8 cellular contexts compared by ENCODE assay signal in the genomic region with DNA sequence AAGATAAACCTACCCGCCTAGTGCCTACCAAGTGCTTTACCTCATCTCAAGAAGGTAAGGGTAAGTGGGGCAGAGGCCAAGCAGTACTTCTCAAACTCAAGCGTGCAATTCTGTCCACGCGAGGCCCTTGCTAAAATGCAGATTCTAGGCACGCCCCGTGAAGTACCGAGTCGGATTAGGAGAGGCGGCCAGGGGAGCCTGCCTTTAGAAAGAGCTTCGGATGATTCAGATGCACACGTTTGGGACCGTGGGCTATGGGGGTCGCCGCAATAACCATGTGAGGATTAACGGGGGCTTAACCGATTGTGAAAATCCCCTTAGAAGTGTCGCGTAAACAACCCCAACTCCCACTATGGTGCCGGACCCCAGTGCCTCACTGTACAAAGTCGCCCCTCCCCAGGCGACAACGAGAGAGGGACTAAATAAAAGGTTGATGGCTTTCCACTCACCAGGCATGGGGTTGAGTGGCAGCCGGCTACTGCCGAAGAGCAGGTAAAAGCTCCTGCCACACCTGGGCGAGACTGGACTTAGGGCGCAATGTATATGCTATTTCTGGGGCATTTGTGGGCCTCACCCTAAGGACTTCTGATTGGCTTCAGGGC. TPM values are rescaled to one million over a fixed set of nuclear protein-coding genes. Genes with fewer than 3 reads are reported as not detected.
DNase-seq lines count a peak whose midpoint lies in the region; ATAC-seq and TF ChIP-seq lines count a peak whose summit lies in the region.

No MANE protein-coding gene starts in this region.

- peak overlapping the region; percentile 68 for H2AFZ ChIP-seq in GM23338
- H2AFZ ChIP-seq in neuron (ENCODE audit: low read depth, low read length), result peak overlapping the region; percentile 84

- CTCF ChIA-PET in AG04449 (lab: Yijun Ruan, JAX), result interaction anchor here (0.9 to 18.8 kb wide), 8 partner anchors 11 to 54 kb away, joined by 3 to 1547 read pairs (median 6); a partner anchor contains a TSS
- CTCF ChIA-PET in WTC11 (lab: Charles Lee), result interaction anchor here (0.7 to 18.5 kb wide), 20 partner anchors 10 to 245 kb away, joined by 3 to 1122 read pairs (median 4); a partner anchor contains a TSS

- H3K36me3 ChIP-seq in GM23338 (ENCODE audit: insufficient read depth) (no peaks in the 10 kb centered on the region), neuron (ENCODE audit: insufficient read depth, low read length) (peaks cover 9% of the 10 kb centered on the region)

- H3K27ac ChIP-seq in GM23338 (ENCODE audit: low read depth), result 0 out of 2 replicates have a peak overlapping the region, but pooled peaks have one; percentile 22

- peak overlapping the region; percentile 89 for H3K4me2 ChIP-seq in GM23338

- H3K36me3 Mint-ChIP-seq in GM23338 (ENCODE audit: low read depth), result no peaks in the 10 kb centered on the region; the same call in 2 of the 3 replicates
- H3K36me3 Mint-ChIP-seq in WTC11, result no peaks in the 10 kb centered on the region

- peak overlapping the region; percentile 93 for H3K4me3 ChIP-seq in AG04449 (ENCODE audit: low read depth, low read length)
- peak overlapping the region; percentile 61 for H3K4me3 ChIP-seq in GM23338
- peak overlapping the region; percentile 86 for H3K4me3 ChIP-seq in neuron (ENCODE audit: low read length)

- POLR2A ChIA-PET in AG04449 (lab: Yijun Ruan, JAX) (interaction anchor here (0.6 to 1.6 kb wide), 13 partner anchors 9 to 105 kb away, joined by 3 to 6 read pairs (median 4); a partner anchor contains a TSS), WTC11 (lab: Charles Lee) (interaction anchor here (0.6 to 1.8 kb wide), 14 partner anchors 8 to 245 kb away, joined by 3 to 15 read pairs (median 4); a partner anchor contains a TSS)

- H3K79me2 ChIP-seq in GM23338 (replicated peaks; ENCODE audit: insufficient read depth), result peaks cover 22% of the 10 kb centered on the region

- no peaks in the 10 kb centered on the region for H3K27me3 ChIP-seq in GM23338 (ENCODE audit: insufficient read depth)
- no peaks in the 10 kb centered on the region for H3K27me3 ChIP-seq in neuron (ENCODE audit: insufficient read depth, low read length)

- ATAC-seq in GM23338 (no peak), WTC11 (no peak), HG03354 (IDR thresholded peaks at IDR 0.05; ENCODE audit: poor library complexity, severe bottlenecking, unreplicated experiment) (no peak), GM18909 (IDR thresholded peaks at IDR 0.05; ENCODE audit: poor library complexity, unreplicated experiment) (no peak)

- no peaks in the 10 kb centered on the region for H4K20me1 ChIP-seq in GM23338 (replicated peaks; ENCODE audit: insufficient read depth)

- H3K27me3 Mint-ChIP-seq in GM23338 (ENCODE audit: insufficient read depth, low read depth, poor library complexity), result peaks cover 12% of the 10 kb centered on the region
- no peaks in the 10 kb centered on the region for H3K27me3 Mint-ChIP-seq in WTC11 (ENCODE audit: low read depth)

- H3K4me1 ChIP-seq in GM23338 (ENCODE audit: insufficient read depth) (peaks cover 19% of the 10 kb centered on the region), neuron (ENCODE audit: insufficient read depth, low read length) (peaks cover 21% of the 10 kb centered on the region)

- no peak for DNase-seq in AG04449 (ENCODE audit: low read depth, low spot score)
- no peak for DNase-seq in GM23338 (ENCODE audit: low spot score)
- DNase-seq in WTC11 (ENCODE audit: low spot score), result no peak
- peak; percentile 27 for DNase-seq in fibroblast of gingiva (ENCODE audit: low read depth)
- DNase-seq in NCI-H446 treated with DMSO at 0.1 percent for 48 hours (lab: John Stamatoyannopoulos, UW), result no peak

- no peaks in the 10 kb centered on the region for H3F3A ChIP-seq in GM23338 (replicated peaks; ENCODE audit: low read depth)

- H3K27ac Mint-ChIP-seq in GM23338 (peak overlapping the region; percentile 96), WTC11 (peak overlapping the region; percentile 96)

- H3K9me3 ChIP-seq in neuron (ENCODE audit: low read length), result no peaks in the 10 kb centered on the region

- peaks cover 30% of the 10 kb centered on the region for H3K4me1 Mint-ChIP-seq in GM23338
- peaks cover 30% of the 10 kb centered on the region for H3K4me1 Mint-ChIP-seq in WTC11

- TF ChIP-seq CTCF in AG04449 (IDR thresholded peaks at IDR 0.05; ENCODE audit: insufficient read depth, low read length, missing control alignments) (no peak), GM23338 (conservative IDR thresholded peaks at IDR 0.05; ENCODE audit: low read depth in 2 of 2) (no peak), WTC11 (IDR thresholded peaks at IDR 0.05) (no peak)

- no peaks in the 10 kb centered on the region for H3K9me2 ChIP-seq in GM23338 (ENCODE audit: insufficient read depth)

- H3K9me3 Mint-ChIP-seq in GM23338, result no peaks in the 10 kb centered on the region; the same call in 2 of the 3 replicates
- H3K9me3 Mint-ChIP-seq in WTC11, result no peaks in the 10 kb centered on the region

- H3K4me3 Mint-ChIP-seq in GM23338 (peak overlapping the region; percentile 96), WTC11 (peak overlapping the region; percentile 97)

TF ChIP-seq in GM23338, 12 proteins besides CTCF, POLR2A, EP300 and RAD21:
- no peak for TF ChIP-seq ZNF114 (CRISPR knock-in tag; IDR thresholded peaks at IDR 0.05)
- TF ChIP-seq JUNB (IDR thresholded peaks at IDR 0.05; ENCODE audit: unreplicated experiment), result no peak
- TF ChIP-seq POLR2AphosphoS5 (IDR thresholded peaks at IDR 0.05; ENCODE audit: low read depth), result peak; percentile 95

TF ChIP-seq in WTC11, 78 proteins besides CTCF, POLR2A, EP300 and RAD21 (continues in another document):
- TF ChIP-seq, protein P1, sequence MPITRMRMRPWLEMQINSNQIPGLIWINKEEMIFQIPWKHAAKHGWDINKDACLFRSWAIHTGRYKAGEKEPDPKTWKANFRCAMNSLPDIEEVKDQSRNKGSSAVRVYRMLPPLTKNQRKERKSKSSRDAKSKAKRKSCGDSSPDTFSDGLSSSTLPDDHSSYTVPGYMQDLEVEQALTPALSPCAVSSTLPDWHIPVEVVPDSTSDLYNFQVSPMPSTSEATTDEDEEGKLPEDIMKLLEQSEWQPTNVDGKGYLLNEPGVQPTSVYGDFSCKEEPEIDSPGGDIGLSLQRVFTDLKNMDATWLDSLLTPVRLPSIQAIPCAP (CRISPR knock-in tag; IDR thresholded peaks at IDR 0.05), result no peak
- no peak for TF ChIP-seq EMX1 (CRISPR knock-in tag; IDR thresholded peaks at IDR 0.05)
- TF ChIP-seq ZNF138 (CRISPR knock-in tag; conservative IDR thresholded peaks at IDR 0.05), result no peak
- TF ChIP-seq SOX15 (CRISPR knock-in tag; IDR thresholded peaks at IDR 0.05), result no peak
- TF ChIP-seq HMGA2 (CRISPR knock-in tag; IDR thresholded peaks at IDR 0.05), result no peak
- no peak for TF ChIP-seq NR3C1 (CRISPR knock-in tag; conservative IDR thresholded peaks at IDR 0.05; ENCODE audit: low read depth)
- no peak for TF ChIP-seq GTF2I (CRISPR knock-in tag; conservative IDR thresholded peaks at IDR 0.05)
- TF ChIP-seq, protein P2, sequence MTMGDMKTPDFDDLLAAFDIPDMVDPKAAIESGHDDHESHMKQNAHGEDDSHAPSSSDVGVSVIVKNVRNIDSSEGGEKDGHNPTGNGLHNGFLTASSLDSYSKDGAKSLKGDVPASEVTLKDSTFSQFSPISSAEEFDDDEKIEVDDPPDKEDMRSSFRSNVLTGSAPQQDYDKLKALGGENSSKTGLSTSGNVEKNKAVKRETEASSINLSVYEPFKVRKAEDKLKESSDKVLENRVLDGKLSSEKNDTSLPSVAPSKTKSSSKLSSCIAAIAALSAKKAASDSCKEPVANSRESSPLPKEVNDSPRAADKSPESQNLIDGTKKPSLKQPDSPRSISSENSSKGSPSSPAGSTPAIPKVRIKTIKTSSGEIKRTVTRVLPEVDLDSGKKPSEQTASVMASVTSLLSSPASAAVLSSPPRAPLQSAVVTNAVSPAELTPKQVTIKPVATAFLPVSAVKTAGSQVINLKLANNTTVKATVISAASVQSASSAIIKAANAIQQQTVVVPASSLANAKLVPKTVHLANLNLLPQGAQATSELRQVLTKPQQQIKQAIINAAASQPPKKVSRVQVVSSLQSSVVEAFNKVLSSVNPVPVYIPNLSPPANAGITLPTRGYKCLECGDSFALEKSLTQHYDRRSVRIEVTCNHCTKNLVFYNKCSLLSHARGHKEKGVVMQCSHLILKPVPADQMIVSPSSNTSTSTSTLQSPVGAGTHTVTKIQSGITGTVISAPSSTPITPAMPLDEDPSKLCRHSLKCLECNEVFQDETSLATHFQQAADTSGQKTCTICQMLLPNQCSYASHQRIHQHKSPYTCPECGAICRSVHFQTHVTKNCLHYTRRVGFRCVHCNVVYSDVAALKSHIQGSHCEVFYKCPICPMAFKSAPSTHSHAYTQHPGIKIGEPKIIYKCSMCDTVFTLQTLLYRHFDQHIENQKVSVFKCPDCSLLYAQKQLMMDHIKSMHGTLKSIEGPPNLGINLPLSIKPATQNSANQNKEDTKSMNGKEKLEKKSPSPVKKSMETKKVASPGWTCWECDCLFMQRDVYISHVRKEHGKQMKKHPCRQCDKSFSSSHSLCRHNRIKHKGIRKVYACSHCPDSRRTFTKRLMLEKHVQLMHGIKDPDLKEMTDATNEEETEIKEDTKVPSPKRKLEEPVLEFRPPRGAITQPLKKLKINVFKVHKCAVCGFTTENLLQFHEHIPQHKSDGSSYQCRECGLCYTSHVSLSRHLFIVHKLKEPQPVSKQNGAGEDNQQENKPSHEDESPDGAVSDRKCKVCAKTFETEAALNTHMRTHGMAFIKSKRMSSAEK (CRISPR knock-in tag; IDR thresholded peaks at IDR 0.05; ENCODE audit: borderline replicate concordance), result no peak
- TF ChIP-seq, protein P3, sequence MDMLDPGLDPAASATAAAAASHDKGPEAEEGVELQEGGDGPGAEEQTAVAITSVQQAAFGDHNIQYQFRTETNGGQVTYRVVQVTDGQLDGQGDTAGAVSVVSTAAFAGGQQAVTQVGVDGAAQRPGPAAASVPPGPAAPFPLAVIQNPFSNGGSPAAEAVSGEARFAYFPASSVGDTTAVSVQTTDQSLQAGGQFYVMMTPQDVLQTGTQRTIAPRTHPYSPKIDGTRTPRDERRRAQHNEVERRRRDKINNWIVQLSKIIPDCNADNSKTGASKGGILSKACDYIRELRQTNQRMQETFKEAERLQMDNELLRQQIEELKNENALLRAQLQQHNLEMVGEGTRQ (CRISPR knock-in tag; IDR thresholded peaks at IDR 0.05), result no peak

RNA-seq across cellular contexts. Expression of a gene that starts 0.7 kb away (rescaled TPM):
- 6.0 and 7.6 TPM in 2 replicates for total RNA-seq in GM23338 (2014; rRNA removed; shearing (Covaris generic))
- polyA plus RNA-seq in GM23338 (2016; fragmentation: Nextera tagmentation; extraction: Ambion mirVana), result 10.8 and 12.9 TPM in 2 replicates
- total RNA-seq in WTC11 (2021), result 9.9 to 11.5 TPM (median 10.7 TPM) in 3 replicates

RNA-seq across cellular contexts. Expression of a gene that starts 44.4 kb away (rescaled TPM):
- total RNA-seq in GM23338 (2014; rRNA removed; shearing (Covaris generic)), result 0.82 and 1.0 TPM in 2 replicates
- 0.13 and 0.23 TPM in 2 replicates for polyA plus RNA-seq in GM23338 (2016; fragmentation: Nextera tagmentation; extraction: Ambion mirVana)
- total RNA-seq in WTC11 (2021), result 2.0 to 3.3 TPM (median 2.3 TPM) in 3 replicates

RNA-seq across cellular contexts. Expression of a gene that starts 46.0 kb away (rescaled TPM):
- 12.7 and 21.8 TPM in 2 replicates for total RNA-seq in GM23338 (2014; rRNA removed; shearing (Covaris generic))
- polyA plus RNA-seq in GM23338 (2016; fragmentation: Nextera tagmentation; extraction: Ambion mirVana), result 3.9 and 5.0 TPM in 2 replicates
- total RNA-seq in WTC11 (2021), result 12.2 to 17.8 TPM (median 17.2 TPM) in 3 replicates

RNA-seq across cellular contexts. Expression of a gene that starts 54.3 kb away (rescaled TPM):
- 39.1 and 40.6 TPM in 2 replicates for total RNA-seq in GM23338 (2014; rRNA removed; shearing (Covaris generic))
- 44.0 and 45.5 TPM in 2 replicates for polyA plus RNA-seq in GM23338 (2016; fragmentation: Nextera tagmentation; extraction: Ambion mirVana)
- total RNA-seq in WTC11 (2021), result 50.8 to 54.1 TPM (median 51.6 TPM) in 3 replicates
